Comparison of ENCODE assay signal across 8 cellular contexts in the genomic region with DNA sequence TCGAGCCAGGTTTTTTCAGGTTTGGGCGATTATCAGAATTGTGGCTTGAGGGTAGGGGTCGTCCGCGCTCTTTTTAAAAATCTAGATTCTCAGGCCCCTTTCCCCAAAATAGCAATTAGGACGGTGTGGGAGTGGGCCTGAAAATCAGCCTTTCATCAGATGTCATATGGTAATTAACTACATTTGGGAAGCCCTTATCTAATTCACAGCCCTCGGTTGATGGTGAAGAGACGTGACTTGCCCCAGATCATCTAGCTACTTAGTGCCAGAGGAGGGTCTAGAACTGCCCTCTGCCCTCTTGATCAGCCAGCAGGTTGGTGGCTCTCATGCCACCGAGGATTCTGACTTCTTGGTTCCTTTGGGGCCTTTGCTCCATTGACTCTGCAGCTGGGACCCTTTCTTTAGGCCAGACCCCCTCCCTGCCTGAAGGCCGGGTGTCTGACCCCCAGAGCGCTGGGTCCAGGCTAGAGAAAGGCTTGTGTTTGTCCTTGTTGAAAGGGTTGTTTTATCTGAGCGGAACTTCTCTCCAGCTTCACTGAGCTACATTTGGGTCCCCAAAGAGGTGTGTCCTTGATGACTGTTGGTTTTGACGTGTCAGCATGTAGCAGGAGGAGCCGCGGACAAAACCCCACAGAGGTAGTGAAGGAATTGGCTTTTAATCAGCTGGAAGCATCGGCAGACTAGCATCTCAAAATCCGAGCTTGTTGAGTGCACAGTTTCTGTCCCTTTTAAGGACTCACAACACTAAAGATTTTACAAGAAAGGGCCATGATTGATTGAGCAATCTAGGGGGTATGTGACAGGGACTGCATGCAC. TPM values are rescaled to one million over a fixed set of nuclear protein-coding genes. Genes with fewer than 3 reads are reported as not detected.
A peak's percentile ranks its signal among the peaks of the same experiment; 100 is the strongest.
DNase-seq lines count a peak whose midpoint lies in the region; ATAC-seq and TF ChIP-seq lines count a peak whose summit lies in the region.

No MANE protein-coding gene starts in this region.

- H3K36me3 ChIP-seq in RWPE2 (ENCODE audit: low read depth): peaks cover 36% of the 10 kb centered on the region

- H3K27me3 ChIP-seq in RWPE2 (ENCODE audit: insufficient read depth, poor library complexity, severe bottlenecking): no peaks in the 10 kb centered on the region

- H3K4me1 ChIP-seq in RWPE2 (ENCODE audit: insufficient read depth, poor library complexity, severe bottlenecking): peaks cover 27% of the 10 kb centered on the region

- peak overlapping the region; percentile 90 for H3K27ac ChIP-seq in RWPE2 (ENCODE audit: poor library complexity, severe bottlenecking)

- peak; percentile 41 for DNase-seq in DMS53 (lab: John Stamatoyannopoulos, UW)
- DNase-seq in DMS53 treated with DMSO at 0.1 percent for 48 hours (lab: John Stamatoyannopoulos, UW; ENCODE audit: unreplicated experiment): no peak
- DNase-seq in RWPE2 (ENCODE audit: low spot score): no peak
- DNase-seq in astrocyte of the hippocampus (ENCODE audit: low read depth, low spot score): peak; percentile 63
- no peak for DNase-seq in left colon
- DNase-seq in stimulated activated naive CD8-positive, alpha-beta T cell treated with anti-CD3 and anti-CD28 coated beads, Interleukin-15, Interleukin-2, amounts not matched to agents 100 U/mL and 50 U/mL, for 24 hours: peak; percentile 51
- DNase-seq in sciatic nerve (ENCODE audit: low spot score): no peak

- no peaks in the 10 kb centered on the region for H3K9me3 ChIP-seq in RWPE2 (ENCODE audit: severe bottlenecking)

- no peak for TF ChIP-seq CTCF in RWPE2 (IDR thresholded peaks at IDR 0.05; ENCODE audit: poor library complexity, severe bottlenecking)

- H3K4me3 ChIP-seq in RWPE2 (ENCODE audit: severe bottlenecking): peak overlapping the region; percentile 85

- intact Hi-C loops in left colon (cut with DNase I, micrococcal nuclease) (loop anchor here in 1 of 2 donors (10.0 kb wide), 1 partner anchor 147 kb away; no protein-coding TSS in a partner anchor), sciatic nerve (cut with DNase I) (loop anchor here (10.0 kb wide), 1 partner anchor 213 kb away; no protein-coding TSS in a partner anchor)

- ATAC-seq in HG02938 (IDR thresholded peaks at IDR 0.05; ENCODE audit: unreplicated experiment) (peak; percentile 37), RWPE2 (ENCODE audit: low read depth) (no peak), left colon (peak; percentile 33), sciatic nerve (no peak)
- ATAC-seq in stimulated activated naive CD8-positive, alpha-beta T cell treated with anti-CD3 and anti-CD28 coated beads, Interleukin-15, Interleukin-2, amounts not matched to agents 100 U/mL and 50 U/mL, for 24 hours: peak; percentile 25

RNA-seq across cellular contexts. Expression of gene AEN, which starts 0.9 kb away (rescaled TPM):
- total RNA-seq in left colon: 10 to 100 TPM; 11.4 to 16.9 TPM
- total RNA-seq in sciatic nerve: 10.7 TPM

RNA-seq across cellular contexts. Expression of gene ISG20, which starts 16.8 kb away (rescaled TPM):
- 10 to 100 TPM; 46.2 to 85.5 TPM for total RNA-seq in left colon
- total RNA-seq in sciatic nerve: 20.2 TPM

Comparison
In these comparisons a context has a peak if more than half of its experiments do, and no peak if none do; other contexts are left out.
1. DNase-seq: peak in DMS53 (single experiment), astrocyte of the hippocampus (single experiment) and stimulated activated naive CD8-positive, alpha-beta T cell treated with anti-CD3 and anti-CD28 coated beads, Interleukin-15, Interleukin-2, amounts not matched to agents 100 U/mL and 50 U/mL, for 24 hours (single experiment); none in DMS53 treated with DMSO at 0.1 percent for 48 hours (single experiment), RWPE2 (single experiment), left colon (0 of 2) and sciatic nerve (single experiment).
2. ATAC-seq: peak in HG02938 (single experiment), left colon (single experiment) and stimulated activated naive CD8-positive, alpha-beta T cell treated with anti-CD3 and anti-CD28 coated beads, Interleukin-15, Interleukin-2, amounts not matched to agents 100 U/mL and 50 U/mL, for 24 hours (single experiment); none in RWPE2 (single experiment) and sciatic nerve (single experiment).